10 cellular contexts compared by ENCODE assay signal in the genomic region with DNA sequence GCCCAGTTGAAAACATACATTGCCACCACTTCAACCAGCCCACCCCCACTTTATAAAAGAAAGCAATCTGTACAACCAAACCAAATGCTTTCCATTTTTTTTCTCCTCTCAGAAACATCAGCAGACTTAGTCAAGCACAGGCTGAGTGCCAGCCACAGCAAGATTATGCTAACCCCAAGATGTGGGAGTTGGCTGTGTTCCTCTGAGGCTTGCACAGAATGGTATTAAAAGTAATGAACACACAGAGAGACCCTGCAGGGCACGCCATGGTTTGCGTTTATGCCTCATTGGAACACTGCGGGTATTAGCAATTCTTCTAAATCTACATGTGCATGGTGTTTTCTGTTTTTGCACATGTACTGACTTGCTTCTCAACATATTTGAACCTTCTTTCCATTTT.
A peak's percentile ranks its signal among the peaks of the same experiment; 100 is the strongest.
DNase-seq lines count a peak whose midpoint lies in the region; ATAC-seq and TF ChIP-seq lines count a peak whose summit lies in the region.
"Had no signal": no experiment of that assay in that cellular context is flagged by ENCODE, and none has a peak within 500 bp of the region (broad histone marks: within the 10 kb centered on the region; RNA-seq: fewer than 3 reads in every experiment).

No MANE protein-coding gene starts in this region.

- no peaks in the 10 kb centered on the region for H4K20me1 ChIP-seq in smooth muscle cell (ENCODE audit: low read depth)

- H3K79me2 ChIP-seq in smooth muscle cell (ENCODE audit: low read depth) = no peaks in the 10 kb centered on the region

- H3K4me2 ChIP-seq in smooth muscle cell = peak overlapping the region; percentile 73
- H3K4me2 ChIP-seq: KMS-11 had no signal

- H3K9me3 ChIP-seq in right cardiac atrium (ENCODE audit: control insufficient read depth, low read length) = no peaks in the 10 kb centered on the region
- no peaks in the 10 kb centered on the region for H3K9me3 ChIP-seq in smooth muscle cell (replicated peaks; ENCODE audit: low read depth)

- H3K27me3 ChIP-seq in right cardiac atrium (ENCODE audit: control insufficient read depth, insufficient read depth) (no peaks in the 10 kb centered on the region), smooth muscle cell (ENCODE audit: low read depth) (no peaks in the 10 kb centered on the region)

- 49% methylated on average over 3 of the region's 3 CpGs for WGBS in right cardiac atrium
- WGBS in smooth muscle cell (ENCODE audit: low lambda C conversion rate) = 32% methylated on average over 3 of the region's 3 CpGs

- H3K4me1 ChIP-seq in right cardiac atrium (ENCODE audit: control insufficient read depth, insufficient read depth, low read length) = no peaks in the 10 kb centered on the region
- H3K4me1 ChIP-seq in smooth muscle cell (ENCODE audit: low read depth) = peaks cover 14% of the 10 kb centered on the region

- TF ChIP-seq CTCF in smooth muscle cell (IDR thresholded peaks at IDR 0.05; ENCODE audit: borderline replicate concordance, insufficient read depth, poor library complexity, severe bottlenecking) = no peak

- H2AFZ ChIP-seq in smooth muscle cell (ENCODE audit: low read depth) = no peak overlapping the region

- peaks cover 14% of the 10 kb centered on the region for H3F3A ChIP-seq in smooth muscle cell (ENCODE audit: low read depth)

- ATAC-seq in right cardiac atrium = peak; percentile 88 to 89
- no peak for ATAC-seq in HG02763 (IDR thresholded peaks at IDR 0.05; ENCODE audit: unreplicated experiment)

- intact Hi-C loops in right cardiac atrium (cut with DNase I) = no loop called here

- no peaks in the 10 kb centered on the region for H3K36me3 ChIP-seq in smooth muscle cell (ENCODE audit: low read depth)
- H3K36me3 ChIP-seq: WERI-Rb-1 had no signal

- no peak overlapping the region for H3K9ac ChIP-seq in smooth muscle cell (ENCODE audit: low read depth)
- H3K9ac ChIP-seq: KMS-11 had no signal

- DNase-seq in GM03348 (ENCODE audit: low spot score) = peak; percentile 8
- DNase-seq in astrocyte of the hippocampus (ENCODE audit: low read depth, low spot score) = peak; percentile 97
- peak; percentile 77 to 91 (median 79) for DNase-seq in right cardiac atrium
- no peak for DNase-seq in smooth muscle cell (lab: John Stamatoyannopoulos, UW; ENCODE audit: unreplicated experiment)
- no peak for DNase-seq in NCI-H1105 treated with DMSO at 0.1 percent for 48 hours (lab: John Stamatoyannopoulos, UW)
- DNase-seq in DMS53 treated with DMSO at 0.1 percent for 48 hours (lab: John Stamatoyannopoulos, UW; ENCODE audit: unreplicated experiment) = no peak
- no peak for DNase-seq in Kasumi-1 (lab: John Stamatoyannopoulos, UW)
- DNase-seq: WERI-Rb-1 had no signal

- H3K27ac ChIP-seq in right cardiac atrium (ENCODE audit: low read length) (no peak overlapping the region), smooth muscle cell (ENCODE audit: low read depth) (peak overlapping the region; percentile 80)
- H3K27ac ChIP-seq: KMS-11 had no signal

- H3K4me3 ChIP-seq in right cardiac atrium (ENCODE audit: low read length) (no peak overlapping the region), smooth muscle cell (no peak overlapping the region)

Comparison
In these comparisons a context has a peak if more than half of its experiments do, and no peak if none do; other contexts are left out.
1. DNase-seq: peak in GM03348 (single experiment), astrocyte of the hippocampus (single experiment) and right cardiac atrium (3 of 3); none in smooth muscle cell (single experiment), NCI-H1105 treated with DMSO at 0.1 percent for 48 hours (single experiment), DMS53 treated with DMSO at 0.1 percent for 48 hours (single experiment) and Kasumi-1 (0 of 2).